Comparison of ENCODE assay signal across 1 cellular context in the genomic region with DNA sequence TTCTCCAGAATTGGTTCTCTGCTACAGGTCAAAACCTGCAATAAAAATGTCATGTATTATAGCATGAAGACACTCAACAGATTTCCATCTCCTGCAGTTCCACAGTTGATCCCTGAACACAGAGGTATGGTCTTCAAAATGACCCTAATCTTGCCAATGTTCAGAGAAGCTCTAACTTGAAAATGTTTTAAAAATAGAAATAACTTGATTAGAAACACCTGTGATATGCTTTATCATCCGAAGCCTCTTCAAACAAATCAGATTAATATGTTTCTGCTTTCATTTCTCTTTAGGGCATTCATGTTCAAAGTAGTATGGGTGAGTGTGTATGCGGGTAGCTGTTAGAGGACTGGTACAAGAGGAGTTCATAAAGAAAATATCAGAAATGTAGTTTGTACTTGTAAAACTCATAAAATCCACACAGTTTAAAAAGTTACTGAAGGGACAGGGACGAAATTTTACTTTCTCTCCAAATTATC.
TF ChIP-seq lines count a peak whose summit lies in the region.

No MANE protein-coding gene starts in this region.

TF ChIP-seq in SK-N-SH, 30 proteins besides CTCF, POLR2A, EP300 and RAD21 (continued from another document):
- TF ChIP-seq ZBTB33 (IDR thresholded peaks at IDR 0.05; ENCODE audit: borderline replicate concordance, low read depth) (no peak), MXI1 (IDR thresholded peaks at IDR 0.05; ENCODE audit: low read depth, low read length) (no peak; the same call in 1 of the 2 replicates), PBX3 (IDR thresholded peaks at IDR 0.05) (peak; percentile 49), RFX5 (IDR thresholded peaks at IDR 0.05; ENCODE audit: low read length) (no peak), CHD2 (IDR thresholded peaks at IDR 0.05; ENCODE audit: low read length, partially characterized antibody) (peak; percentile 44), SIN3A (IDR thresholded peaks at IDR 0.05; ENCODE audit: borderline replicate concordance, low read depth, low read length) (no peak), RCOR1 (IDR thresholded peaks at IDR 0.05; ENCODE audit: low read length) (peak; percentile 86), GABPA (IDR thresholded peaks at IDR 0.05; ENCODE audit: low read depth) (no peak), RXRA (IDR thresholded peaks at IDR 0.05; ENCODE audit: borderline replicate concordance, low read depth) (no peak), GATA2 (CRISPR knock-in tag; IDR thresholded peaks at IDR 0.05) (peak; percentile 86), USF2 (IDR thresholded peaks at IDR 0.05; ENCODE audit: borderline replicate concordance, low read depth, low read length) (no peak), SMC3 (IDR thresholded peaks at IDR 0.05; ENCODE audit: low read depth, low read length) (no peak), FOSL2 (IDR thresholded peaks at IDR 0.05; ENCODE audit: borderline replicate concordance, low read depth) (no peak), NFIC (IDR thresholded peaks at IDR 0.05; ENCODE audit: borderline replicate concordance) (no peak), MEF2A (IDR thresholded peaks at IDR 0.05; ENCODE audit: borderline replicate concordance, low read depth) (peak; percentile 29; the same call in 1 of the 2 replicates), POLR2AphosphoS5 (IDR thresholded peaks at IDR 0.05; ENCODE audit: low read depth, low read length) (no peak)
- TF ChIP-seq, protein P1, sequence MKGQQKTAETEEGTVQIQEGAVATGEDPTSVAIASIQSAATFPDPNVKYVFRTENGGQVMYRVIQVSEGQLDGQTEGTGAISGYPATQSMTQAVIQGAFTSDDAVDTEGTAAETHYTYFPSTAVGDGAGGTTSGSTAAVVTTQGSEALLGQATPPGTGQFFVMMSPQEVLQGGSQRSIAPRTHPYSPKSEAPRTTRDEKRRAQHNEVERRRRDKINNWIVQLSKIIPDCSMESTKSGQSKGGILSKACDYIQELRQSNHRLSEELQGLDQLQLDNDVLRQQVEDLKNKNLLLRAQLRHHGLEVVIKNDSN (IDR thresholded peaks at IDR 0.05; ENCODE audit: borderline replicate concordance, low read depth), result no peak
